ENCODE assay signal across 2 cellular contexts in the genomic region with DNA sequence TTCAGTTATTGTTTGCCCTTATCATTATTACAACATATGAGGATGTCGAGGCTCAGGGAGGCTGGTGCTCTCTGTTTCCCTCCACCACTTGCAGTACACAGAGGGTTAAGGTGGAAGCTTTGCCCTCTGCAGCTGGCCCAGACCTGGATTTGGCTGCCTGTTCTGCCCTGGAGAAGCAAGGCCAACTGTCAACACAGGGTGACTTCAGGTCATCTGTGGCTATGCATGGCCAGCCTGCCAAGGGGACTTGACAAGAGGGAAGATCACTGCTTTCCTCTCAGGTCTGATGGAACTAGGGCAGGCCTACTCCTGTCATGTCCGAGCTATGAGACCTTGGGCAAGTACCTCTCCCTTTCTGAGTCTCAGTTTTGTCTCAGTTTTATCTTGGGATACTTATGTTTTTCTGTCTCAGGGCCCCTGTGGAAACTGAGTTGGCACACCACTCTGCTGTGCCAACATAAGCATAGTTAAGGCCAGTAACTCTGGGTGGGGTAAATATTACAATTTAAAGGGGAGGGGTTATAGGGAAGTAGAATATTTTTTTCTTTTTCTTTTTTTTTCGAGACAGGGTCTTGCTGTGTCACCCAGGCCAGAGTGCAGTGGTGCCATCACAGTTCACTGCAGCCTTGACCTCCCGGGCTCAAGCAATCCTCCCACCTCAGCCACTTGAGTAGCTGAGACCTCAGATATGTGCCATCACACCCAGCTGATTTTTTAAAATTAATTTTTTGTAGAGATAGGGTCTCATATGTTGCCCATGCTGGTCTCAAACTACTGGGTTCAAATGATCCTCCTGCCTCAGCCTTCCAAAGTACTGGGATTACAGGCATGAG.
TF ChIP-seq lines count a peak whose summit lies in the region.

No MANE protein-coding gene starts in this region.

TF ChIP-seq in A549, 52 proteins besides CTCF, POLR2A, EP300 and RAD21:
- no peak for TF ChIP-seq RCOR1 (IDR thresholded peaks at IDR 0.05; ENCODE audit: low read depth, low read length)
- no peak for TF ChIP-seq RARB (CRISPR knock-in tag; IDR thresholded peaks at IDR 0.05)
- TF ChIP-seq HOXB13 (CRISPR knock-in tag; IDR thresholded peaks at IDR 0.05; ENCODE audit: low read depth) = no peak
- TF ChIP-seq, protein P1, sequence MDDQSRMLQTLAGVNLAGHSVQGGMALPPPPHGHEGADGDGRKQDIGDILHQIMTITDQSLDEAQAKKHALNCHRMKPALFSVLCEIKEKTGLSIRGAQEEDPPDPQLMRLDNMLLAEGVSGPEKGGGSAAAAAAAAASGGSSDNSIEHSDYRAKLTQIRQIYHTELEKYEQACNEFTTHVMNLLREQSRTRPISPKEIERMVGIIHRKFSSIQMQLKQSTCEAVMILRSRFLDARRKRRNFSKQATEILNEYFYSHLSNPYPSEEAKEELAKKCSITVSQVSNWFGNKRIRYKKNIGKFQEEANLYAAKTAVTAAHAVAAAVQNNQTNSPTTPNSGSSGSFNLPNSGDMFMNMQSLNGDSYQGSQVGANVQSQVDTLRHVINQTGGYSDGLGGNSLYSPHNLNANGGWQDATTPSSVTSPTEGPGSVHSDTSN (IDR thresholded peaks at IDR 0.05) = no peak
- TF ChIP-seq NPAS2 (CRISPR knock-in tag; IDR thresholded peaks at IDR 0.05; ENCODE audit: borderline replicate concordance) = no peak
- TF ChIP-seq TP53 (CRISPR knock-in tag; IDR thresholded peaks at IDR 0.05) = no peak
- no peak for TF ChIP-seq RNF2 (IDR thresholded peaks at IDR 0.05; ENCODE audit: borderline replicate concordance, low read depth)
- TF ChIP-seq KDM1A (IDR thresholded peaks at IDR 0.05; ENCODE audit: low read depth) = no peak
- TF ChIP-seq, protein P2, sequence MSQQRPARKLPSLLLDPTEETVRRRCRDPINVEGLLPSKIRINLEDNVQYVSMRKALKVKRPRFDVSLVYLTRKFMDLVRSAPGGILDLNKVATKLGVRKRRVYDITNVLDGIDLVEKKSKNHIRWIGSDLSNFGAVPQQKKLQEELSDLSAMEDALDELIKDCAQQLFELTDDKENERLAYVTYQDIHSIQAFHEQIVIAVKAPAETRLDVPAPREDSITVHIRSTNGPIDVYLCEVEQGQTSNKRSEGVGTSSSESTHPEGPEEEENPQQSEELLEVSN (IDR thresholded peaks at IDR 0.05; ENCODE audit: borderline replicate concordance, low read depth) = no peak
- TF ChIP-seq, protein P3, sequence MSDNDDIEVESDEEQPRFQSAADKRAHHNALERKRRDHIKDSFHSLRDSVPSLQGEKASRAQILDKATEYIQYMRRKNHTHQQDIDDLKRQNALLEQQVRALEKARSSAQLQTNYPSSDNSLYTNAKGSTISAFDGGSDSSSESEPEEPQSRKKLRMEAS (IDR thresholded peaks at IDR 0.05) = no peak

TF ChIP-seq in H1, 55 proteins besides CTCF, POLR2A, EP300 and RAD21:
- TF ChIP-seq, protein P4, sequence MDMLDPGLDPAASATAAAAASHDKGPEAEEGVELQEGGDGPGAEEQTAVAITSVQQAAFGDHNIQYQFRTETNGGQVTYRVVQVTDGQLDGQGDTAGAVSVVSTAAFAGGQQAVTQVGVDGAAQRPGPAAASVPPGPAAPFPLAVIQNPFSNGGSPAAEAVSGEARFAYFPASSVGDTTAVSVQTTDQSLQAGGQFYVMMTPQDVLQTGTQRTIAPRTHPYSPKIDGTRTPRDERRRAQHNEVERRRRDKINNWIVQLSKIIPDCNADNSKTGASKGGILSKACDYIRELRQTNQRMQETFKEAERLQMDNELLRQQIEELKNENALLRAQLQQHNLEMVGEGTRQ (IDR thresholded peaks at IDR 0.05; ENCODE audit: low read length) = no peak
